13 cellular contexts compared by ENCODE assay signal in genomic region chr7:2471396-2471795, GRCh38. TPM values are rescaled to one million over a fixed set of nuclear protein-coding genes. Genes with fewer than 3 reads are reported as not detected.
A peak's percentile ranks its signal among the peaks of the same experiment; 100 is the strongest.
DNase-seq lines count a peak whose midpoint lies in the region; ATAC-seq, FAIRE-seq and TF ChIP-seq lines count a peak whose summit lies in the region.
"Had no signal": no experiment of that assay in that cellular context is flagged by ENCODE, and none has a peak within 500 bp of the region (broad histone marks: within the 10 kb centered on the region; RNA-seq: fewer than 3 reads in every experiment).

No MANE protein-coding gene starts in this region.

- peak; percentile 19 for DNase-seq in ELR (ENCODE audit: low read depth)
- peak; percentile 64 for DNase-seq in NCI-H1417 treated with DMSO at 0.1 percent for 48 hours (lab: John Stamatoyannopoulos, UW)
- DNase-seq in astrocyte (ENCODE audit: low read depth): no peak
- peak; percentile 83 for DNase-seq in kidney
- no peak for DNase-seq in activated gamma-delta T cell treated with Interleukin-2 at 50 U/mL for 16 hours
- DNase-seq in activated CD8-positive, alpha-beta memory T cell treated with anti-CD3 and anti-CD28 coated beads for 24 hours: no peak
- DNase-seq in activated CD4-positive, CD25-positive, alpha-beta regulatory T cell (lab: John Stamatoyannopoulos, UW): no peak
- DNase-seq: GOT3; naive B cell; stimulated activated naive CD8-positive, alpha-beta T cell treated with anti-CD3 and anti-CD28 coated beads, Interleukin-15, Interleukin-2, amounts not matched to agents 100 U/mL and 50 U/mL, for 24 hours had no signal

- no peak overlapping the region for H3K27ac Mint-ChIP-seq in astrocyte (ENCODE audit: unreplicated experiment)
- H3K27ac Mint-ChIP-seq: naive B cell had no signal

- no peaks in the 10 kb centered on the region for H3K36me3 Mint-ChIP-seq in astrocyte (ENCODE audit: low read depth, unreplicated experiment)
- H3K36me3 Mint-ChIP-seq: naive B cell had no signal

- peak overlapping the region; percentile 19 for H3K4me2 ChIP-seq in astrocyte (ENCODE audit: low read length)

- H3K4me1 Mint-ChIP-seq in astrocyte (ENCODE audit: low read depth, unreplicated experiment): peaks cover 9% of the 10 kb centered on the region

- no peak for ATAC-seq in GM21447 (IDR thresholded peaks at IDR 0.05; ENCODE audit: unreplicated experiment)
- ATAC-seq: stimulated activated naive CD8-positive, alpha-beta T cell treated with anti-CD3 and anti-CD28 coated beads, Interleukin-15, Interleukin-2, amounts not matched to agents 100 U/mL and 50 U/mL, for 24 hours had no signal

- no peak for TF ChIP-seq CTCF in astrocyte (IDR thresholded peaks at IDR 0.05; ENCODE audit: insufficient read depth, low read depth, low read length)
- no peak for TF ChIP-seq CTCF in kidney (IDR thresholded peaks at IDR 0.05; ENCODE audit: borderline replicate concordance, extremely low read depth, insufficient read depth)

- no peaks in the 10 kb centered on the region for H3K9me3 Mint-ChIP-seq in astrocyte (ENCODE audit: unreplicated experiment)
- H3K9me3 Mint-ChIP-seq: naive B cell had no signal

- H3K4me1 ChIP-seq in astrocyte (ENCODE audit: insufficient read depth, low read length) (peaks cover 11% of the 10 kb centered on the region), kidney (ENCODE audit: control insufficient read depth in 1 of 2, insufficient read depth in 1 of 2, low read depth in 1 of 2, low read length in 2 of 2) (no peaks in the 10 kb centered on the region)

- H3K79me2 ChIP-seq in astrocyte (ENCODE audit: insufficient read depth, low read length): no peaks in the 10 kb centered on the region

- H3K4me3 ChIP-seq in astrocyte (ENCODE audit: insufficient read depth, low read depth, low read length): no peak overlapping the region
- no peak overlapping the region for H3K4me3 ChIP-seq in kidney (ENCODE audit: low read length in 2 of 2)

- H3K36me3 ChIP-seq in astrocyte (ENCODE audit: insufficient read depth, low read length): no peaks in the 10 kb centered on the region
- no peaks in the 10 kb centered on the region for H3K36me3 ChIP-seq in kidney (ENCODE audit: control insufficient read depth in 1 of 2, insufficient read depth in 2 of 2, low read length in 2 of 2)

- H4K20me1 ChIP-seq in astrocyte (ENCODE audit: insufficient read depth, low read length): no peaks in the 10 kb centered on the region

- no peak overlapping the region for H3K4me3 Mint-ChIP-seq in astrocyte (ENCODE audit: unreplicated experiment)
- H3K4me3 Mint-ChIP-seq: naive B cell had no signal

- peak overlapping the region; percentile 6 for H3K9ac ChIP-seq in astrocyte (ENCODE audit: low read length)
- no peak overlapping the region for H3K9ac ChIP-seq in kidney (ENCODE audit: low read length in 2 of 2)

- H3K27ac ChIP-seq in astrocyte (ENCODE audit: low read depth, low read length): no peak overlapping the region
- no peak overlapping the region for H3K27ac ChIP-seq in kidney (ENCODE audit: low read depth in 2 of 2, low read length in 2 of 2)

- no peaks in the 10 kb centered on the region for H3K9me3 ChIP-seq in astrocyte (ENCODE audit: insufficient read depth, low read depth, low read length)
- H3K9me3 ChIP-seq in kidney (ENCODE audit: control insufficient read depth in 1 of 2, low read length in 2 of 2): no peaks in the 10 kb centered on the region

- H3K27me3 ChIP-seq in astrocyte (ENCODE audit: insufficient read depth, low read length): no peaks in the 10 kb centered on the region

- H2AFZ ChIP-seq in astrocyte (ENCODE audit: low read depth, low read length): peak overlapping the region; percentile 60

- intact Hi-C loops in kidney (cut with DNase I): no loop called here

- H3K27me3 Mint-ChIP-seq in astrocyte (ENCODE audit: low read depth, unreplicated experiment): peaks cover 2% of the 10 kb centered on the region

- no peak for FAIRE-seq in astrocyte (lab: Jason Lieb, UNC)
- FAIRE-seq in kidney (lab: Jason Lieb, UNC): no peak
- FAIRE-seq: D721Med had no signal

RNA-seq across cellular contexts. Expression of gene GRIFIN, which starts 4.8 kb away (rescaled TPM):
- total RNA-seq in astrocyte (not detected in 2 replicates), kidney (not detected)
- not detected for polyA plus RNA-seq in kidney (ENCODE audit: insufficient read depth, low read depth, low replicate concordance)
- total RNA-seq: NCI-H460 had no signal

RNA-seq across cellular contexts. Expression of gene LFNG, which starts 48.2 kb away (rescaled TPM):
- total RNA-seq in astrocyte (58.6 and 76.9 TPM in 2 replicates), kidney (18.4 TPM)
- polyA plus RNA-seq in kidney (ENCODE audit: insufficient read depth, low read depth, low replicate concordance): 5.0 TPM

Comparison
In these comparisons a context has a peak if more than half of its experiments do, and no peak if none do; other contexts are left out.
1. DNase-seq: peak in ELR (single experiment), NCI-H1417 treated with DMSO at 0.1 percent for 48 hours (single experiment) and kidney (single experiment); none in astrocyte (single experiment), activated gamma-delta T cell treated with Interleukin-2 at 50 U/mL for 16 hours (single experiment), activated CD8-positive, alpha-beta memory T cell treated with anti-CD3 and anti-CD28 coated beads for 24 hours (single experiment) and activated CD4-positive, CD25-positive, alpha-beta regulatory T cell (0 of 4).